2 cellular contexts compared by ENCODE assay signal in genomic region chr17:38656959-38657823, GRCh38.
TF ChIP-seq lines count a peak whose summit lies in the region.

No MANE protein-coding gene starts in this region.

TF ChIP-seq in K562, 482 proteins besides CTCF, POLR2A, EP300 and RAD21:
- TF ChIP-seq POU5F1 (IDR thresholded peaks at IDR 0.05; ENCODE audit: borderline replicate concordance, low read depth, low read length, partially characterized antibody): no peak
- no peak for TF ChIP-seq RBM15 (IDR thresholded peaks at IDR 0.05; ENCODE audit: insufficient read depth, low read length)

TF ChIP-seq in HepG2, 621 proteins besides CTCF, POLR2A, EP300 and RAD21 (continues in another document):
- TF ChIP-seq NBN (conservative IDR thresholded peaks at IDR 0.05): no peak
- no peak for TF ChIP-seq CREB3 (CRISPR knock-in tag; IDR thresholded peaks at IDR 0.05)
- peak; percentile 95; the same call in 1 of the 2 replicates for TF ChIP-seq ZNF605 (CRISPR knock-in tag; IDR thresholded peaks at IDR 0.05)
- TF ChIP-seq, protein P1, sequence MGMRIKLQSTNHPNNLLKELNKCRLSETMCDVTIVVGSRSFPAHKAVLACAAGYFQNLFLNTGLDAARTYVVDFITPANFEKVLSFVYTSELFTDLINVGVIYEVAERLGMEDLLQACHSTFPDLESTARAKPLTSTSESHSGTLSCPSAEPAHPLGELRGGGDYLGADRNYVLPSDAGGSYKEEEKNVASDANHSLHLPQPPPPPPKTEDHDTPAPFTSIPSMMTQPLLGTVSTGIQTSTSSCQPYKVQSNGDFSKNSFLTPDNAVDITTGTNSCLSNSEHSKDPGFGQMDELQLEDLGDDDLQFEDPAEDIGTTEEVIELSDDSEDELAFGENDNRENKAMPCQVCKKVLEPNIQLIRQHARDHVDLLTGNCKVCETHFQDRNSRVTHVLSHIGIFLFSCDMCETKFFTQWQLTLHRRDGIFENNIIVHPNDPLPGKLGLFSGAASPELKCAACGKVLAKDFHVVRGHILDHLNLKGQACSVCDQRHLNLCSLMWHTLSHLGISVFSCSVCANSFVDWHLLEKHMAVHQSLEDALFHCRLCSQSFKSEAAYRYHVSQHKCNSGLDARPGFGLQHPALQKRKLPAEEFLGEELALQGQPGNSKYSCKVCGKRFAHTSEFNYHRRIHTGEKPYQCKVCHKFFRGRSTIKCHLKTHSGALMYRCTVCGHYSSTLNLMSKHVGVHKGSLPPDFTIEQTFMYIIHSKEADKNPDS (CRISPR knock-in tag; IDR thresholded peaks at IDR 0.05): no peak
- TF ChIP-seq, protein P2, sequence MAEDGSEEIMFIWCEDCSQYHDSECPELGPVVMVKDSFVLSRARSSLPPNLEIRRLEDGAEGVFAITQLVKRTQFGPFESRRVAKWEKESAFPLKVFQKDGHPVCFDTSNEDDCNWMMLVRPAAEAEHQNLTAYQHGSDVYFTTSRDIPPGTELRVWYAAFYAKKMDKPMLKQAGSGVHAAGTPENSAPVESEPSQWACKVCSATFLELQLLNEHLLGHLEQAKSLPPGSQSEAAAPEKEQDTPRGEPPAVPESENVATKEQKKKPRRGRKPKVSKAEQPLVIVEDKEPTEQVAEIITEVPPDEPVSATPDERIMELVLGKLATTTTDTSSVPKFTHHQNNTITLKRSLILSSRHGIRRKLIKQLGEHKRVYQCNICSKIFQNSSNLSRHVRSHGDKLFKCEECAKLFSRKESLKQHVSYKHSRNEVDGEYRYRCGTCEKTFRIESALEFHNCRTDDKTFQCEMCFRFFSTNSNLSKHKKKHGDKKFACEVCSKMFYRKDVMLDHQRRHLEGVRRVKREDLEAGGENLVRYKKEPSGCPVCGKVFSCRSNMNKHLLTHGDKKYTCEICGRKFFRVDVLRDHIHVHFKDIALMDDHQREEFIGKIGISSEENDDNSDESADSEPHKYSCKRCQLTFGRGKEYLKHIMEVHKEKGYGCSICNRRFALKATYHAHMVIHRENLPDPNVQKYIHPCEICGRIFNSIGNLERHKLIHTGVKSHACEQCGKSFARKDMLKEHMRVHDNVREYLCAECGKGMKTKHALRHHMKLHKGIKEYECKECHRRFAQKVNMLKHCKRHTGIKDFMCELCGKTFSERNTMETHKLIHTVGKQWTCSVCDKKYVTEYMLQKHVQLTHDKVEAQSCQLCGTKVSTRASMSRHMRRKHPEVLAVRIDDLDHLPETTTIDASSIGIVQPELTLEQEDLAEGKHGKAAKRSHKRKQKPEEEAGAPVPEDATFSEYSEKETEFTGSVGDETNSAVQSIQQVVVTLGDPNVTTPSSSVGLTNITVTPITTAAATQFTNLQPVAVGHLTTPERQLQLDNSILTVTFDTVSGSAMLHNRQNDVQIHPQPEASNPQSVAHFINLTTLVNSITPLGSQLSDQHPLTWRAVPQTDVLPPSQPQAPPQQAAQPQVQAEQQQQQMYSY (CRISPR knock-in tag; IDR thresholded peaks at IDR 0.05): 0 out of 2 replicates have a peak, but pooled peaks have one; percentile 44
- peak; percentile 67 for TF ChIP-seq CREB1 (IDR thresholded peaks at IDR 0.05)
- no peak; the same call in none of the 2 replicates for TF ChIP-seq CREB1 (CRISPR knock-in tag; IDR thresholded peaks at IDR 0.05)
- peak; percentile 92 for TF ChIP-seq MED8 (CRISPR knock-in tag; IDR thresholded peaks at IDR 0.05; ENCODE audit: insufficient replicate concordance)
- TF ChIP-seq ZNF749 (CRISPR knock-in tag; IDR thresholded peaks at IDR 0.05; ENCODE audit: borderline replicate concordance): no peak; the same call in 1 of the 2 replicates
- peak; percentile 65; the same call in 1 of the 2 replicates for TF ChIP-seq MTA1 (CRISPR knock-in tag; IDR thresholded peaks at IDR 0.05; ENCODE audit: borderline replicate concordance)
- peak; percentile 85 for TF ChIP-seq NR2C2 (CRISPR knock-in tag; IDR thresholded peaks at IDR 0.05; ENCODE audit: borderline replicate concordance)
- TF ChIP-seq NONO (IDR thresholded peaks at IDR 0.05): no peak
- peak; percentile 79; the same call in 1 of the 2 replicates for TF ChIP-seq NONO (CRISPR knock-in tag; conservative IDR thresholded peaks at IDR 0.05)
- no peak for TF ChIP-seq BRCA1 (CRISPR knock-in tag; IDR thresholded peaks at IDR 0.05)
- peak; percentile 97 for TF ChIP-seq TFAP4 (IDR thresholded peaks at IDR 0.05; ENCODE audit: borderline replicate concordance, low read depth)
- no peak for TF ChIP-seq PRPF4 (IDR thresholded peaks at IDR 0.05; ENCODE audit: low read depth, low read length, poor library complexity, severe bottlenecking)
- 0 out of 2 replicates have a peak, but pooled peaks have one; percentile 70 for TF ChIP-seq THYN1 (CRISPR knock-in tag; IDR thresholded peaks at IDR 0.05; ENCODE audit: borderline replicate concordance, low read depth)
- TF ChIP-seq, protein P3, sequence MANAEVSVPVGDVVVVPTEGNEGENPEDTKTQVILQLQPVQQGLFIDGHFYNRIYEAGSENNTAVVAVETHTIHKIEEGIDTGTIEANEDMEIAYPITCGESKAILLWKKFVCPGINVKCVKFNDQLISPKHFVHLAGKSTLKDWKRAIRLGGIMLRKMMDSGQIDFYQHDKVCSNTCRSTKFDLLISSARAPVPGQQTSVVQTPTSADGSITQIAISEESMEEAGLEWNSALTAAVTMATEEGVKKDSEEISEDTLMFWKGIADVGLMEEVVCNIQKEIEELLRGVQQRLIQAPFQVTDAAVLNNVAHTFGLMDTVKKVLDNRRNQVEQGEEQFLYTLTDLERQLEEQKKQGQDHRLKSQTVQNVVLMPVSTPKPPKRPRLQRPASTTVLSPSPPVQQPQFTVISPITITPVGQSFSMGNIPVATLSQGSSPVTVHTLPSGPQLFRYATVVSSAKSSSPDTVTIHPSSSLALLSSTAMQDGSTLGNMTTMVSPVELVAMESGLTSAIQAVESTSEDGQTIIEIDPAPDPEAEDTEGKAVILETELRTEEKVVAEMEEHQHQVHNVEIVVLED (CRISPR knock-in tag; IDR thresholded peaks at IDR 0.05; ENCODE audit: borderline replicate concordance): peak; percentile 94
- no peak for TF ChIP-seq MTERF4 (CRISPR knock-in tag; IDR thresholded peaks at IDR 0.05)
- peak; percentile 89; the same call in 1 of the 2 replicates for TF ChIP-seq ZNF703 (CRISPR knock-in tag; IDR thresholded peaks at IDR 0.05; ENCODE audit: borderline replicate concordance)
- no peak for TF ChIP-seq SMARCE1 (IDR thresholded peaks at IDR 0.05; ENCODE audit: borderline replicate concordance)
- TF ChIP-seq RFXAP (CRISPR knock-in tag; IDR thresholded peaks at IDR 0.05; ENCODE audit: borderline replicate concordance): peak; percentile 75
- no peak for TF ChIP-seq ZFP62 (CRISPR knock-in tag; IDR thresholded peaks at IDR 0.05)
- TF ChIP-seq GMEB2 (CRISPR knock-in tag; IDR thresholded peaks at IDR 0.05; ENCODE audit: low read depth): peak; percentile 80
- peak; percentile 55; the same call in 1 of the 2 replicates for TF ChIP-seq KLF6 (CRISPR knock-in tag; IDR thresholded peaks at IDR 0.05)
- TF ChIP-seq KLF16 (CRISPR knock-in tag; IDR thresholded peaks at IDR 0.05): peak in 1 of 2 experiments; percentile 95; a peak in 2 of 4 replicates
- no peak for TF ChIP-seq RAD51 (IDR thresholded peaks at IDR 0.05; ENCODE audit: borderline replicate concordance)
- 0 out of 2 replicates have a peak, but pooled peaks have one; percentile 70 for TF ChIP-seq NFIB (CRISPR knock-in tag; IDR thresholded peaks at IDR 0.05; ENCODE audit: borderline replicate concordance)
- TF ChIP-seq, protein P4, sequence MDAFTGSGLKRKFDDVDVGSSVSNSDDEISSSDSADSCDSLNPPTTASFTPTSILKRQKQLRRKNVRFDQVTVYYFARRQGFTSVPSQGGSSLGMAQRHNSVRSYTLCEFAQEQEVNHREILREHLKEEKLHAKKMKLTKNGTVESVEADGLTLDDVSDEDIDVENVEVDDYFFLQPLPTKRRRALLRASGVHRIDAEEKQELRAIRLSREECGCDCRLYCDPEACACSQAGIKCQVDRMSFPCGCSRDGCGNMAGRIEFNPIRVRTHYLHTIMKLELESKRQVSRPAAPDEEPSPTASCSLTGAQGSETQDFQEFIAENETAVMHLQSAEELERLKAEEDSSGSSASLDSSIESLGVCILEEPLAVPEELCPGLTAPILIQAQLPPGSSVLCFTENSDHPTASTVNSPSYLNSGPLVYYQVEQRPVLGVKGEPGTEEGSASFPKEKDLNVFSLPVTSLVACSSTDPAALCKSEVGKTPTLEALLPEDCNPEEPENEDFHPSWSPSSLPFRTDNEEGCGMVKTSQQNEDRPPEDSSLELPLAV (CRISPR knock-in tag; conservative IDR thresholded peaks at IDR 0.05; ENCODE audit: low read depth): no peak
- TF ChIP-seq, protein P5, sequence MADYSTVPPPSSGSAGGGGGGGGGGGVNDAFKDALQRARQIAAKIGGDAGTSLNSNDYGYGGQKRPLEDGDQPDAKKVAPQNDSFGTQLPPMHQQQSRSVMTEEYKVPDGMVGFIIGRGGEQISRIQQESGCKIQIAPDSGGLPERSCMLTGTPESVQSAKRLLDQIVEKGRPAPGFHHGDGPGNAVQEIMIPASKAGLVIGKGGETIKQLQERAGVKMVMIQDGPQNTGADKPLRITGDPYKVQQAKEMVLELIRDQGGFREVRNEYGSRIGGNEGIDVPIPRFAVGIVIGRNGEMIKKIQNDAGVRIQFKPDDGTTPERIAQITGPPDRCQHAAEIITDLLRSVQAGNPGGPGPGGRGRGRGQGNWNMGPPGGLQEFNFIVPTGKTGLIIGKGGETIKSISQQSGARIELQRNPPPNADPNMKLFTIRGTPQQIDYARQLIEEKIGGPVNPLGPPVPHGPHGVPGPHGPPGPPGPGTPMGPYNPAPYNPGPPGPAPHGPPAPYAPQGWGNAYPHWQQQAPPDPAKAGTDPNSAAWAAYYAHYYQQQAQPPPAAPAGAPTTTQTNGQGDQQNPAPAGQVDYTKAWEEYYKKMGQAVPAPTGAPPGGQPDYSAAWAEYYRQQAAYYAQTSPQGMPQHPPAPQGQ (CRISPR knock-in tag; IDR thresholded peaks at IDR 0.05; ENCODE audit: borderline replicate concordance): 0 out of 2 replicates have a peak, but pooled peaks have one; percentile 33
- TF ChIP-seq MTA3 (CRISPR knock-in tag; IDR thresholded peaks at IDR 0.05): no peak
- TF ChIP-seq ZFAT (CRISPR knock-in tag; conservative IDR thresholded peaks at IDR 0.05): no peak
- TF ChIP-seq EED (CRISPR knock-in tag; IDR thresholded peaks at IDR 0.05): no peak; the same call in 1 of the 2 replicates
- peak; percentile 83 for TF ChIP-seq RBM22 (optimal IDR thresholded peaks at IDR 0.05; ENCODE audit: low read length)
- TF ChIP-seq FOXP4 (CRISPR knock-in tag; IDR thresholded peaks at IDR 0.05): peak; percentile 78; the same call in 1 of the 2 replicates
- TF ChIP-seq MTF1 (CRISPR knock-in tag; IDR thresholded peaks at IDR 0.05): no peak
- TF ChIP-seq ATF7 (IDR thresholded peaks at IDR 0.05): no peak; the same call in 1 of the 2 replicates
- TF ChIP-seq ATF7 (CRISPR knock-in tag; IDR thresholded peaks at IDR 0.05): peak; percentile 69
- TF ChIP-seq HNRNPL (IDR thresholded peaks at IDR 0.05; ENCODE audit: low read depth, low read length): peak; percentile 97
- peak; percentile 77; the same call in 1 of the 2 replicates for TF ChIP-seq MIER3 (CRISPR knock-in tag; IDR thresholded peaks at IDR 0.05; ENCODE audit: borderline replicate concordance)
- no peak for TF ChIP-seq E2F5 (CRISPR knock-in tag; conservative IDR thresholded peaks at IDR 0.05)
- TF ChIP-seq STAT5B (CRISPR knock-in tag; IDR thresholded peaks at IDR 0.05): no peak
- no peak for TF ChIP-seq CENPT (CRISPR knock-in tag; IDR thresholded peaks at IDR 0.05; ENCODE audit: low read depth)
